Comparison of ENCODE assay signal across 20 cellular contexts in genomic region chr6:140854363-140854762, GRCh38.
"Had no signal": no experiment of that assay in that cellular context is flagged by ENCODE, and none has a peak within 500 bp of the region (broad histone marks: within the 10 kb centered on the region; RNA-seq: fewer than 3 reads in every experiment).

No MANE protein-coding gene starts in this region.

- H3K27me3 ChIP-seq: esophagus muscularis mucosa, neutrophil, sigmoid colon had no signal

- DNase-seq: activated CD4-positive, alpha-beta T cell treated with anti-CD3 and anti-CD28 coated beads for 1 hour; activated gamma-delta T cell treated with Interleukin-2 at 50 U/mL for 16 hours; dermis blood vessel endothelial cell; effector memory CD4-positive, alpha-beta T cell; foreskin melanocyte; kidney glomerular epithelial cell; left ventricle myocardium superior; naive thymus-derived CD8-positive, alpha-beta T cell; sigmoid colon; stimulated activated CD4-positive, alpha-beta T cell treated with anti-CD3 and anti-CD28 coated beads, Interleukin-12 subunit alpha, Interleukin-12 subunit beta, amount 100 ng/mL, for 4 hours; stimulated activated CD4-positive, alpha-beta T cell treated with anti-CD3 and anti-CD28 coated beads, Interleukin-1b, Interleukin-23, amount 100 ng/mL, for 48 hours; stimulated activated naive CD4-positive, alpha-beta T cell treated with Interleukin-2 at 50 U/mL for 16 hours; SW 1271; T-helper 2 cell; trophoblast cell; WERI-Rb-1 had no signal

- H3K27ac ChIP-seq: neutrophil, WERI-Rb-1 had no signal

- H3K9me3 ChIP-seq: esophagus muscularis mucosa, neutrophil, sigmoid colon had no signal

- H3K4me1 Mint-ChIP-seq: memory B cell; naive thymus-derived CD8-positive, alpha-beta T cell had no signal

- H3K36me3 Mint-ChIP-seq: activated naive CD4-positive, alpha-beta T cell treated with anti-CD3 and anti-CD28 coated beads, Interleukin-2, amount 50 U/mL, for 72 hours; memory B cell; naive thymus-derived CD8-positive, alpha-beta T cell had no signal

- H3K9me3 Mint-ChIP-seq: activated naive CD4-positive, alpha-beta T cell treated with anti-CD3 and anti-CD28 coated beads, Interleukin-2, amount 50 U/mL, for 72 hours; memory B cell; naive thymus-derived CD8-positive, alpha-beta T cell had no signal

- H3K4me3 Mint-ChIP-seq: memory B cell; naive thymus-derived CD8-positive, alpha-beta T cell had no signal

- H3K36me3 ChIP-seq: esophagus muscularis mucosa, neutrophil, sigmoid colon, WERI-Rb-1 had no signal

- H3K27ac Mint-ChIP-seq: activated naive CD4-positive, alpha-beta T cell treated with anti-CD3 and anti-CD28 coated beads, Interleukin-2, amount 50 U/mL, for 72 hours; memory B cell; naive thymus-derived CD8-positive, alpha-beta T cell had no signal

- H3K27me3 Mint-ChIP-seq: memory B cell; naive thymus-derived CD8-positive, alpha-beta T cell had no signal

- H3K4me3 ChIP-seq: esophagus muscularis mucosa, sigmoid colon had no signal
